In genomic region chr1:12556957-12557935, GRCh38 we compare ENCODE assay signal across 12 cellular contexts.
DNase-seq lines count a peak whose midpoint lies in the region; ATAC-seq and TF ChIP-seq lines count a peak whose summit lies in the region.
"Had no signal": no experiment of that assay in that cellular context is flagged by ENCODE, and none has a peak within 500 bp of the region (broad histone marks: within the 10 kb centered on the region; RNA-seq: fewer than 3 reads in every experiment).

No MANE protein-coding gene starts in this region.

- WGBS in heart left ventricle, 4 donors: 86 to 93% (median 91%) methylated on average over 17 of the region's 17 CpGs

- H3K9me3 ChIP-seq in heart left ventricle (peaks cover 0 to 2% (median 0%) of the 10 kb centered on the region in 12 donors), parathyroid adenoma (ENCODE audit: control insufficient read depth, low read length) (no peaks in the 10 kb centered on the region), vagina (no peaks in the 10 kb centered on the region)

- no peaks in the 10 kb centered on the region for H3K27me3 Mint-ChIP-seq in naive thymus-derived CD8-positive, alpha-beta T cell

- TF ChIP-seq POLR2A in heart left ventricle (IDR thresholded peaks at IDR 0.05) (no peak), vagina (IDR thresholded peaks at IDR 0.05) (no peak)

- H3K36me3 ChIP-seq in heart left ventricle: no peaks in the 10 kb centered on the region
- no peaks in the 10 kb centered on the region for H3K36me3 ChIP-seq in parathyroid adenoma (ENCODE audit: control insufficient read depth, insufficient read depth, low read length)
- H3K36me3 ChIP-seq in vagina: no peaks in the 10 kb centered on the region

- no peaks in the 10 kb centered on the region for H3K27me3 ChIP-seq in heart left ventricle
- H3K27me3 ChIP-seq in parathyroid adenoma (ENCODE audit: control insufficient read depth, insufficient read depth, low read length): no peaks in the 10 kb centered on the region
- H3K27me3 ChIP-seq in vagina: no peaks in the 10 kb centered on the region

- H3K4me3 ChIP-seq in heart left ventricle (no peak overlapping the region), fibroblast of mammary gland (ENCODE audit: control insufficient read depth, low read depth, low read length) (no peak overlapping the region), parathyroid adenoma (ENCODE audit: low read depth, low read length) (no peak overlapping the region), vagina (no peak overlapping the region)

- POLR2A ChIA-PET in naive thymus-derived CD8-positive, alpha-beta T cell (lab: Charles Lee): no interaction called here

- H3K79me2 ChIP-seq in parathyroid adenoma: no peaks in the 10 kb centered on the region

- peaks cover 0 to 3% (median under 1%) of the 10 kb centered on the region in 3 donors for H3K36me3 Mint-ChIP-seq in naive thymus-derived CD8-positive, alpha-beta T cell

- TF ChIP-seq CTCF in heart left ventricle (IDR thresholded peaks at IDR 0.05): no peak
- TF ChIP-seq CTCF in fibroblast of mammary gland (conservative IDR thresholded peaks at IDR 0.05; ENCODE audit: control insufficient read depth, insufficient read depth, low read depth, low read length): no peak
- TF ChIP-seq CTCF in parathyroid adenoma (IDR thresholded peaks at IDR 0.05): no peak
- TF ChIP-seq CTCF in vagina (IDR thresholded peaks at IDR 0.05): no peak

- intact Hi-C loops in heart left ventricle (cut with DNase I) (loop anchor here in 4 of 10 donors (5.0 to 10.0 kb wide), 3 partner anchors 35 to 58 kb away; partner anchors contain the start of gene DHRS3 (in 2 of the 4)), left cardiac atrium (cut with DNase I) (loop anchor here in 1 of 2 donors (10.0 kb wide), 1 partner anchor 82 kb away; no protein-coding TSS in a partner anchor), vagina (cut with DNase I) (loop anchor here (5.0 kb wide), 1 partner anchor 35 kb away; no protein-coding TSS in a partner anchor)

- H2AFZ ChIP-seq in parathyroid adenoma: peak overlapping the region; percentile 78

- H3K9me3 Mint-ChIP-seq in naive thymus-derived CD8-positive, alpha-beta T cell: peaks cover 0 to 8% (median 3%) of the 10 kb centered on the region in 9 donors

- H3K9ac ChIP-seq in parathyroid adenoma: no peak overlapping the region

- peak overlapping the region in 4 of 10 donors; percentile 20 to 73 (median 42) for H3K27ac Mint-ChIP-seq in naive thymus-derived CD8-positive, alpha-beta T cell

- H3K4me1 ChIP-seq in heart left ventricle (peaks cover 0 to 42% (median 20%) of the 10 kb centered on the region in 12 donors), parathyroid adenoma (no peaks in the 10 kb centered on the region), vagina (peaks cover 25% of the 10 kb centered on the region)

- no peak overlapping the region for H3K4me3 Mint-ChIP-seq in naive thymus-derived CD8-positive, alpha-beta T cell

- ATAC-seq in heart left ventricle: no peak
- no peak for ATAC-seq in left cardiac atrium
- ATAC-seq in naive thymus-derived CD8-positive, alpha-beta T cell: no peak

- H3K27ac ChIP-seq in heart left ventricle: peak overlapping the region in 11 of 12 donors; percentile 24 to 87 (median 71)
- peak overlapping the region; percentile 81 for H3K27ac ChIP-seq in parathyroid adenoma
- H3K27ac ChIP-seq in vagina: peak overlapping the region; percentile 87
- H3K27ac ChIP-seq: VCaP had no signal

- no peak for DNase-seq in heart left ventricle
- no peak for DNase-seq in left cardiac atrium
- DNase-seq in fibroblast of mammary gland (ENCODE audit: low read depth): peak; percentile 30
- no peak for DNase-seq in vagina (ENCODE audit: extremely low spot score in 2 of 2)
- no peak for DNase-seq in stimulated activated CD4-positive, alpha-beta T cell treated with anti-CD3 and anti-CD28 coated beads, Interleukin-4, amount 100 ng/mL, for 1 hour
- no peak for DNase-seq in naive thymus-derived CD8-positive, alpha-beta T cell
- DNase-seq in iPS-NIHi11 (ENCODE audit: low spot score): no peak
- DNase-seq: DND-41; effector CD8-positive, alpha-beta T cell; retina had no signal

- H3K4me2 ChIP-seq in parathyroid adenoma (ENCODE audit: low read length): peak overlapping the region; percentile 27

- H3K4me1 Mint-ChIP-seq in naive thymus-derived CD8-positive, alpha-beta T cell: peaks cover 0 to 3% (median 0%) of the 10 kb centered on the region in 4 donors
